ENCODE assay signal across 25 cellular contexts in genomic region chr15:69395991-69396390, GRCh38.
"Had no signal": no experiment of that assay in that cellular context is flagged by ENCODE, and none has a peak within 500 bp of the region (broad histone marks: within the 10 kb centered on the region; RNA-seq: fewer than 3 reads in every experiment).

No MANE protein-coding gene starts in this region.

- H3K36me3 ChIP-seq: breast epithelium, SJCRH30 had no signal

- ATAC-seq: activated CD8-positive, alpha-beta T cell treated with anti-CD3 and anti-CD28 coated beads for 36 hours; activated naive CD4-positive, alpha-beta T cell treated with anti-CD3 and anti-CD28 coated beads, Interleukin-2, amount 50 U/mL, for 72 hours; activated T-cell treated with anti-CD3 and anti-CD28 coated beads, Interleukin-2, amount 50 U/mL, for 4 hours; body of pancreas; K562; Panc1 had no signal

- H3K9me3 ChIP-seq: adrenal gland, body of pancreas, breast epithelium, SJCRH30 had no signal

- H3K27ac ChIP-seq: adrenal gland, body of pancreas, breast epithelium, SJCRH30, SK-N-MC had no signal

- H3K27me3 ChIP-seq: adrenal gland, body of pancreas, breast epithelium, SJCRH30 had no signal

- DNase-seq: activated CD4-positive, alpha-beta T cell treated with anti-CD3 and anti-CD28 coated beads, Interleukin-2, amount 10 ng/mL, durations not matched to agents 24 days and 14 days; activated CD4-positive, alpha-beta T cell treated with anti-CD3 and anti-CD28 coated beads, Interleukin-2, amount 50 U/mL, for 4 hours; activated CD8-positive, alpha-beta T cell treated with anti-CD3 and anti-CD28 coated beads for 36 hours; activated gamma-delta T cell treated with Interleukin-2 at 50 U/mL for 16 hours; activated naive CD4-positive, alpha-beta T cell treated with anti-CD3 and anti-CD28 coated beads for 36 hours; activated T-cell treated with anti-CD3 and anti-CD28 coated beads for 4 hours; activated T-cell treated with anti-CD3 and anti-CD28 coated beads, Interleukin-2, amount 50 U/mL, for 4 hours; adrenal gland; body of pancreas; NCI-H1092 treated with DMSO at 0.1 percent for 48 hours; NCI-H1417; NCI-H146; NCI-H187 treated with DMSO at 0.1 percent for 48 hours; NCI-H2081; NCI-H2171 treated with DMSO at 0.1 percent for 48 hours; NCI-H2227 treated with DMSO at 0.1 percent for 48 hours; NCI-H446; NCI-H510A treated with DMSO at 0.1 percent for 48 hours; SHP77; SJCRH30 had no signal

- H3K4me3 ChIP-seq: adrenal gland, body of pancreas, breast epithelium, K562, SJCRH30, SK-N-MC had no signal

- H3K4me1 ChIP-seq: breast epithelium had no signal
